8 cellular contexts compared by ENCODE assay signal in the genomic region with DNA sequence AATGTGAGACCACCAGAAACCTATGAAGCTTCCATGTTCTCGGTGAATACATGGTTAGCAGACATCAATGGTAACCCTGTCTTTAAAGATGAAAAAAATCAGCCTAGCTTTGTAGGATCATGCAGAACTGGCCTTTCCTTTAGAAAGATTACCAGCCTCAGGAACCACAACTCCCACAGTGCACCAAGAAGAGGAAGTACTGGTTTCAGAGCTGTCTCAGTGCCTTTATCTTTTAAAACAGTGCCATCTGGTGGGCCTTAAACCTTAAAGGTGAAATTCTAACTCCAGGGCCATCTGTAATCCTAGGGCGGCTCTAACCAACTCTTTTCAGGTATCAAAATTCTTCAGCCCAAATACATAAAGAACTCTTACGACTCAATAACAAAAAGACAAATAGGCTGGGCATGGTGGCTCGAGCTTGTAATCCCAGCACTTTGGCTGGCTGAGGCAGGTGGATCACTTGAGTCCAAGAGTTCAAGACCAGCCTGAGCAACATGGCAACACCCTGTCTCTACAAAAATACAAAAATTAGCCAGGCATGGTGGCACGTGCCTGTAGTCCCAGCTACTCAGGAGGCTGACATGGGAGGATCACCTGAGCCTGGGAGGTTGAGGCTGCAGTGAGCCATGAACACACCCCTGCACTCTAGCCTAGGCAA. TPM values are rescaled to one million over a fixed set of nuclear protein-coding genes. Genes with fewer than 3 reads are reported as not detected.
A peak's percentile ranks its signal among the peaks of the same experiment; 100 is the strongest.
DNase-seq lines count a peak whose midpoint lies in the region; ATAC-seq and TF ChIP-seq lines count a peak whose summit lies in the region.

No MANE protein-coding gene starts in this region.

- no peaks in the 10 kb centered on the region for H3K27me3 Mint-ChIP-seq in MCF 10A (ENCODE audit: insufficient read depth, unreplicated experiment)

- POLR2A ChIA-PET in MCF 10A (lab: Yijun Ruan, JAX): interaction anchor here (0.7 to 1.1 kb wide), 2 partner anchors 61 to 120 kb away, joined by 3 read pairs; a partner anchor contains a TSS

- TF ChIP-seq CTCF in MCF 10A (IDR thresholded peaks at IDR 0.05; ENCODE audit: unreplicated experiment): peak; percentile 59

- ATAC-seq in HG02588 (IDR thresholded peaks at IDR 0.05; ENCODE audit: unreplicated experiment): peak; percentile 55

- peaks cover 13% of the 10 kb centered on the region for H3K4me1 Mint-ChIP-seq in MCF 10A (ENCODE audit: insufficient read depth, unreplicated experiment)

- no TSS peak for BruUV-seq in MCF 10A (replicated peaks; lab: Mats Ljungman, UMichigan)

- DNase-seq in activated CD4-positive, CD25-positive, alpha-beta regulatory T cell treated with anti-CD3 and anti-CD28 coated beads, Interleukin-2, amount 50 U/mL, for 16 hours (ENCODE audit: low read depth, low spot score): peak; percentile 40
- no peak for DNase-seq in activated CD4-positive, CD25-positive, alpha-beta regulatory T cell treated with anti-CD3 and anti-CD28 coated beads, Interleukin-2, amount 50 U/mL, for 72 hours
- peak; percentile 65 for DNase-seq in NCI-H1436 treated with DMSO at 0.1 percent for 48 hours (lab: John Stamatoyannopoulos, UW)
- DNase-seq in SKM-1 (lab: John Stamatoyannopoulos, UW; ENCODE audit: unreplicated experiment): peak; percentile 93
- peak; percentile 86 for DNase-seq in MCF 10A (ENCODE audit: unreplicated experiment)
- DNase-seq in inferior parietal cortex (ENCODE audit: extremely low spot score): peak; percentile 87
- peak; percentile 45 for DNase-seq in stimulated activated CD4-positive, alpha-beta T cell treated with anti-CD3 and anti-CD28 coated beads, Interleukin-2, amount 100 ng/mL, for 4 hours (ENCODE audit: low read depth)

- CTCF ChIA-PET in MCF 10A (lab: Yijun Ruan, JAX): interaction anchor here (0.6 to 3.4 kb wide), 36 partner anchors 9 to 713 kb away, joined by 3 to 36 read pairs (median 4); no protein-coding TSS in a partner anchor

- no peaks in the 10 kb centered on the region for H3K9me3 Mint-ChIP-seq in MCF 10A (ENCODE audit: unreplicated experiment)

- H3K4me3 Mint-ChIP-seq in MCF 10A (ENCODE audit: unreplicated experiment): no peak overlapping the region

- no peak overlapping the region for H3K27ac Mint-ChIP-seq in MCF 10A (ENCODE audit: low read depth, unreplicated experiment)

- peaks cover 6% of the 10 kb centered on the region for H3K36me3 Mint-ChIP-seq in MCF 10A (ENCODE audit: insufficient read depth, unreplicated experiment)

- intact Hi-C loops in MCF 10A (cut with micrococcal nuclease): loop anchor here (1.0 to 10.0 kb wide), 5 partner anchors 43 to 349 kb away; a partner anchor contains a TSS

RNA-seq across cellular contexts. Expression of a gene that starts 5.4 kb away (rescaled TPM):
- total RNA-seq in MCF 10A (2022): 12.4 and 18.6 TPM in 2 replicates

RNA-seq across cellular contexts. Expression of a gene that starts 5.6 kb away (rescaled TPM):
- total RNA-seq in MCF 10A (2022): 9.8 and 11.0 TPM in 2 replicates

RNA-seq across cellular contexts. Expression of a gene that starts 54.2 kb away (rescaled TPM):
- 33.8 and 39.5 TPM in 2 replicates for total RNA-seq in MCF 10A (2022)
